ENCODE assay signal across 20 cellular contexts in the genomic region with DNA sequence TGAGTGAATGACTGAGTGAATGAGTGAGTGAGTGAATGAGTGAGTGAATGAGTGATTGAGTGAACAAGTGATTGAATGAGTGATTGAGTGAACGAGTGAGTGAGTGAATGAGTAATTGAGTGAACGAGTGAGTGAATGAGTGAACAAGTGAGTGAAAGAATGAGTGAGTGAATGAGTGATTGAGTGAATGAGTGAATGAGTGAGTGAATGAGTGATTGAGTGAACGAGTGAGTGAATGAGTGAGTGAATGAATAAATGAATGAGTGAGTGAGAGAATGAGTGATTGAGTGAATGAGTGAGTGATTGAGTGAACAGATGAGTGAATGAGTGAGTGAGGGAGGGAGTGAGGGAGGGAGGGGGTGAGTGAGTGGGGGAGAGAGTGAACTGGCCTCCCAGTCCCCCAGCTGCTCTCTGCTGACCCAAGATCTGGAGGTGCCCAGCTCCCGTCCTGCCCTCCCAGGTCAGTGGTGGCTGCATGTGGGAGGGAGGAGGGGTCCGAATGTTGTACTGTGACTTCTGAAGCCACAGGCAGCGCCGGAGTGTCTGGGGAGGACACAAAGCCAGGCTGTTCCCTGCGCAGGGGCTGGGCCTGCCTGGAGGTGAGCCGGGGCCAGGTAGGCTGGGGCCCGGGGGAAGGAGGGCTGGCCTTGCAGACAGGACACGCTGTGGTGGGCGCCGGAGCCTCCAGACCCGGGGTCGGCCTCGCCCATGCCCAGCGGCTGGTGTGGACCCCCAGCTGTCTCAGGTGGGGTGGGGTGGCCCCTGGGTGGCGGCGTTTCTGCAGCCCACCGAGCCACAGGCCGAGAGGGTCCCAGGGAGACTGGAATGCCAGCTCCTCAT. TPM values are rescaled to one million over a fixed set of nuclear protein-coding genes. Genes with fewer than 3 reads are reported as not detected.
DNase-seq lines count a peak whose midpoint lies in the region; ATAC-seq, FAIRE-seq and TF ChIP-seq lines count a peak whose summit lies in the region.
"Had no signal": no experiment of that assay in that cellular context is flagged by ENCODE, and none has a peak within 500 bp of the region (broad histone marks: within the 10 kb centered on the region; RNA-seq: fewer than 3 reads in every experiment).

No MANE protein-coding gene starts in this region.

- no TSS peak for BruUV-seq in Calu3 (replicated peaks; lab: Mats Ljungman, UMichigan)

- no peak overlapping the region for H3K18ac ChIP-seq in H1 (ENCODE audit: extremely low read depth, low read length)

- no peak overlapping the region for H3K4me3 ChIP-seq in H1 (ENCODE audit: extremely low read depth in 1 of 4, insufficient read depth in 2 of 4, low read depth in 3 of 4, low read length in 4 of 4)
- H3K4me3 ChIP-seq in stomach, result no peak overlapping the region
- H3K4me3 ChIP-seq: lung, SJSA1, thoracic aorta had no signal

- H3K4ac ChIP-seq in H1 (replicated peaks; ENCODE audit: insufficient read length, low read depth, low read length), result no peak overlapping the region

- TF ChIP-seq EP300 in H1 (IDR thresholded peaks at IDR 0.05; ENCODE audit: borderline replicate concordance in 1 of 2, low read depth in 2 of 2, low read length in 2 of 2), result no peak
- TF ChIP-seq EP300 in stomach (IDR thresholded peaks at IDR 0.05), result no peak

- no peak overlapping the region for H3K23ac ChIP-seq in H1 (ENCODE audit: insufficient read length)

- H2AK5ac ChIP-seq in H1 (ENCODE audit: low read depth, low read length), result peak overlapping the region; percentile 53; the same call in 1 of the 2 replicates

- no peak for FAIRE-seq in H1 (lab: Jason Lieb, UNC)
- FAIRE-seq: frontal cortex had no signal

- no peak overlapping the region for H2AFZ ChIP-seq in H1 (ENCODE audit: low read length)

- H3K4me2 ChIP-seq in H1 (ENCODE audit: insufficient read depth in 1 of 2, low read depth in 2 of 2, low read length in 2 of 2), result no peak overlapping the region

- H2BK15ac ChIP-seq in H1 (ENCODE audit: low read length), result peak overlapping the region; percentile 29; the same call in 1 of the 2 replicates

- peaks cover 3% of the 10 kb centered on the region for H3K9me3 Mint-ChIP-seq in activated naive CD8-positive, alpha-beta T cell treated with anti-CD3 and anti-CD28 coated beads, Interleukin-2, amount 10 ng/mL, durations not matched to agents 7 days and 5 days
- no peaks in the 10 kb centered on the region for H3K9me3 Mint-ChIP-seq in activated naive CD8-positive, alpha-beta T cell treated with anti-CD3 and anti-CD28 coated beads, Interleukin-2, amount 50 U/mL, for 24 hours
- H3K9me3 Mint-ChIP-seq in Calu3 (ENCODE audit: low read depth, unreplicated experiment), result no peaks in the 10 kb centered on the region
- H3K9me3 Mint-ChIP-seq: CD4-positive, alpha-beta T cell had no signal

- POLR2A ChIA-PET in activated naive CD8-positive, alpha-beta T cell treated with anti-CD3 and anti-CD28 coated beads, Interleukin-2, amount 10 ng/mL, durations not matched to agents 7 days and 5 days (lab: Charles Lee), result no interaction called here
- POLR2A ChIA-PET in H1 (lab: Charles Lee; ENCODE audit: partially characterized antibody), result interaction anchor here (0.9 to 1.3 kb wide), 2 partner anchors 11 to 13 kb away, joined by 3 to 4 read pairs; no protein-coding TSS in a partner anchor

- H3K27me3 Mint-ChIP-seq in activated naive CD8-positive, alpha-beta T cell treated with anti-CD3 and anti-CD28 coated beads, Interleukin-2, amount 10 ng/mL, durations not matched to agents 7 days and 5 days, result no peaks in the 10 kb centered on the region
- no peaks in the 10 kb centered on the region for H3K27me3 Mint-ChIP-seq in activated naive CD8-positive, alpha-beta T cell treated with anti-CD3 and anti-CD28 coated beads, Interleukin-2, amount 50 U/mL, for 24 hours
- no peaks in the 10 kb centered on the region for H3K27me3 Mint-ChIP-seq in Calu3 (ENCODE audit: unreplicated experiment)
- H3K27me3 Mint-ChIP-seq: CD4-positive, alpha-beta T cell had no signal

- H3K4me1 ChIP-seq in H1 (replicated peaks in 1 of 4; ENCODE audit: control insufficient read depth in 3 of 4, insufficient read depth in 4 of 4, low read length in 3 of 4) (peaks cover 0 to 14% (median 10%) of the 10 kb centered on the region in 4 experiments; a peak in 5 of 7 replicates), stomach (peaks cover 14 to 54% (median 43%) of the 10 kb centered on the region in 4 donors)
- H3K4me1 ChIP-seq: SJSA1 had no signal

- no peak overlapping the region; the same call in 1 of the 2 replicates for H4K8ac ChIP-seq in H1 (ENCODE audit: extremely low read depth, insufficient read depth, low read length)

- no peak overlapping the region for H3K27ac ChIP-seq in H1 (ENCODE audit: low read depth, low read length)
- H3K27ac ChIP-seq in stomach, result peak overlapping the region; percentile 25 to 84 (median 64)
- H3K27ac ChIP-seq: SJSA1, thoracic aorta had no signal

- no peak overlapping the region for H3K14ac ChIP-seq in H1 (ENCODE audit: insufficient read length)

- no peak for DNase-seq in activated naive CD8-positive, alpha-beta T cell treated with anti-CD3 and anti-CD28 coated beads, Interleukin-2, amount 10 ng/mL, durations not matched to agents 7 days and 5 days
- DNase-seq in activated naive CD8-positive, alpha-beta T cell treated with anti-CD3 and anti-CD28 coated beads, Interleukin-2, amount 50 U/mL, for 24 hours, result no peak
- peak; percentile 21 to 39 for DNase-seq in NCI-H1930 (lab: John Stamatoyannopoulos, UW)
- no peak for DNase-seq in H1 (ENCODE audit: low read depth in 1 of 2, low spot score in 2 of 2)
- DNase-seq in stomach, result no peak
- no peak for DNase-seq in occipital lobe (lab: John Stamatoyannopoulos, UW)
- no peak for DNase-seq in Calu3
- no peak for DNase-seq in GF-D8 (lab: John Stamatoyannopoulos, UW)
- DNase-seq: CD4-positive, alpha-beta T cell; central memory CD4-positive, alpha-beta T cell; DMS79 treated with DMSO at 0.1 percent for 48 hours; IMR-90; islet precursor cell; NCI-H1436 treated with DMSO at 0.1 percent for 48 hours; NCI-H2227 treated with DMSO at 0.1 percent for 48 hours; T-helper 2 cell had no signal

- no peak overlapping the region for H3K4me3 Mint-ChIP-seq in activated naive CD8-positive, alpha-beta T cell treated with anti-CD3 and anti-CD28 coated beads, Interleukin-2, amount 10 ng/mL, durations not matched to agents 7 days and 5 days
- no peak overlapping the region for H3K4me3 Mint-ChIP-seq in activated naive CD8-positive, alpha-beta T cell treated with anti-CD3 and anti-CD28 coated beads, Interleukin-2, amount 50 U/mL, for 24 hours
- H3K4me3 Mint-ChIP-seq in Calu3 (ENCODE audit: low read depth, unreplicated experiment), result no peak overlapping the region
- H3K4me3 Mint-ChIP-seq: CD4-positive, alpha-beta T cell had no signal

- H3K36me3 ChIP-seq in H1 (ENCODE audit: control insufficient read depth in 2 of 4, insufficient read depth in 4 of 4, low read length in 3 of 4) (no peaks in the 10 kb centered on the region), stomach (no peaks in the 10 kb centered on the region)
- H3K36me3 ChIP-seq: SJSA1, thoracic aorta had no signal

- TF ChIP-seq RAD21 in H1 (IDR thresholded peaks at IDR 0.05 in 1 of 2, conservative IDR thresholded peaks at IDR 0.05 in 1 of 2; ENCODE audit: low read depth in 2 of 2, low read length in 2 of 2), result no peak

- no peak overlapping the region for H4K5ac ChIP-seq in H1 (ENCODE audit: insufficient read length, low read depth, low read length)

- no peaks in the 10 kb centered on the region for H3K79me2 ChIP-seq in H1 (ENCODE audit: control insufficient read depth in 1 of 2, insufficient read depth in 2 of 2, low read length in 2 of 2)

- H2BK12ac ChIP-seq in H1 (ENCODE audit: low read depth, low read length), result peak overlapping the region; percentile 63; the same call in 1 of the 2 replicates

- 79 to 100% methylated on average over 3 to 10 of the region's 21 CpGs for WGBS in H1 (ENCODE audit: extremely low coverage in 1 of 2, insufficient coverage in 1 of 2, insufficient read length in 1 of 2, insufficient replicate concordance in 2 of 2, low coverage in 1 of 2, low lambda C conversion rate in 2 of 2, missing lambda C conversion rate in 1 of 2), 2 experiments
- 55 to 68% (median 60%) methylated on average over 15 to 21 of the region's 21 CpGs for WGBS in stomach, 5 donors

- no peak overlapping the region for H3K9ac ChIP-seq in H1 (replicated peaks in 1 of 4; ENCODE audit: extremely low read depth in 1 of 4, low read depth in 3 of 4, low read length in 3 of 4)

- peak; percentile 9 for ATAC-seq in activated naive CD8-positive, alpha-beta T cell treated with anti-CD3 and anti-CD28 coated beads, Interleukin-2, amount 10 ng/mL, durations not matched to agents 7 days and 5 days (ENCODE audit: low read depth)
- no peak for ATAC-seq in activated naive CD8-positive, alpha-beta T cell treated with anti-CD3 and anti-CD28 coated beads, Interleukin-2, amount 50 U/mL, for 24 hours

- peaks cover 3% of the 10 kb centered on the region for H3K4me1 Mint-ChIP-seq in activated naive CD8-positive, alpha-beta T cell treated with anti-CD3 and anti-CD28 coated beads, Interleukin-2, amount 10 ng/mL, durations not matched to agents 7 days and 5 days
- H3K4me1 Mint-ChIP-seq in activated naive CD8-positive, alpha-beta T cell treated with anti-CD3 and anti-CD28 coated beads, Interleukin-2, amount 50 U/mL, for 24 hours, result peaks cover 12% of the 10 kb centered on the region
- peaks cover 8% of the 10 kb centered on the region for H3K4me1 Mint-ChIP-seq in Calu3 (ENCODE audit: low read depth, unreplicated experiment)

- H4K91ac ChIP-seq in H1 (replicated peaks; ENCODE audit: insufficient read length, low read length), result peak overlapping the region; percentile 54

- TF ChIP-seq POLR2A in H1 (IDR thresholded peaks at IDR 0.05; ENCODE audit: control extremely low read depth in 1 of 2, low read depth in 2 of 2, low read length in 2 of 2) (no peak), stomach (IDR thresholded peaks at IDR 0.05) (no peak)

- intact Hi-C loops in stomach (cut with DNase I; ENCODE audit: low total_unique reads) (no loop called here), Calu3 (cut with micrococcal nuclease; ENCODE audit: unreplicated experiment) (no loop called here)

- H3K23me2 ChIP-seq in H1 (ENCODE audit: low read depth, low read length), result peaks cover 3% of the 10 kb centered on the region; the same call in 1 of the 2 replicates

- H3K36me3 Mint-ChIP-seq in activated naive CD8-positive, alpha-beta T cell treated with anti-CD3 and anti-CD28 coated beads, Interleukin-2, amount 10 ng/mL, durations not matched to agents 7 days and 5 days, result peaks cover 3% of the 10 kb centered on the region
- no peaks in the 10 kb centered on the region for H3K36me3 Mint-ChIP-seq in activated naive CD8-positive, alpha-beta T cell treated with anti-CD3 and anti-CD28 coated beads, Interleukin-2, amount 50 U/mL, for 24 hours (ENCODE audit: low read depth)
- peaks cover 15% of the 10 kb centered on the region for H3K36me3 Mint-ChIP-seq in Calu3 (ENCODE audit: insufficient read depth, unreplicated experiment)

- no peak overlapping the region for H2BK120ac ChIP-seq in H1 (replicated peaks; ENCODE audit: low read depth, low read length)

- no peak overlapping the region for H3K56ac ChIP-seq in H1 (replicated peaks; ENCODE audit: insufficient read length, low read depth, low read length)

- H3K27me3 ChIP-seq in H1 (replicated peaks in 1 of 4; ENCODE audit: control insufficient read depth in 3 of 4, extremely low read depth in 1 of 4, insufficient read depth in 3 of 4, low read length in 3 of 4) (no peaks in the 10 kb centered on the region; a peak in 1 of 7 replicates), stomach (no peaks in the 10 kb centered on the region)
- H3K27me3 ChIP-seq: SJSA1 had no signal

- H4K20me1 ChIP-seq in H1 (replicated peaks in 1 of 2; ENCODE audit: control insufficient read depth in 1 of 2, insufficient read depth in 2 of 2, low read length in 2 of 2), result peaks cover 0 to 2% of the 10 kb centered on the region in 2 experiments

- H2BK5ac ChIP-seq in H1 (ENCODE audit: low read depth, low read length), result peak overlapping the region; percentile 8; the same call in 1 of the 2 replicates

- no peak for TF ChIP-seq CTCF in H1 (IDR thresholded peaks at IDR 0.05; ENCODE audit: control extremely low read depth in 1 of 3, insufficient read depth in 1 of 3, low read depth in 1 of 3, low read length in 3 of 3)
- TF ChIP-seq CTCF in stomach (IDR thresholded peaks at IDR 0.05), result no peak
- TF ChIP-seq CTCF in Calu3 (IDR thresholded peaks at IDR 0.05; ENCODE audit: unreplicated experiment), result no peak

- CTCF ChIA-PET in H1 (lab: Charles Lee; ENCODE audit: partially characterized antibody), result interaction anchor here (0.9 kb wide), 2 partner anchors 12 to 51 kb away, joined by 3 to 5 read pairs; no protein-coding TSS in a partner anchor
- CTCF ChIA-PET in Calu3 (lab: Charles Lee), result no interaction called here

- H3K79me1 ChIP-seq in H1 (ENCODE audit: low read depth, low read length), result no peaks in the 10 kb centered on the region

- peak overlapping the region; percentile 72; the same call in 1 of the 2 replicates for H2BK20ac ChIP-seq in H1 (ENCODE audit: low read length)

- H3K27ac Mint-ChIP-seq in activated naive CD8-positive, alpha-beta T cell treated with anti-CD3 and anti-CD28 coated beads, Interleukin-2, amount 10 ng/mL, durations not matched to agents 7 days and 5 days, result no peak overlapping the region
- H3K27ac Mint-ChIP-seq in activated naive CD8-positive, alpha-beta T cell treated with anti-CD3 and anti-CD28 coated beads, Interleukin-2, amount 50 U/mL, for 24 hours, result no peak overlapping the region
- H3K27ac Mint-ChIP-seq in Calu3 (ENCODE audit: unreplicated experiment), result no peak overlapping the region
- H3K27ac Mint-ChIP-seq: CD4-positive, alpha-beta T cell had no signal

- no peaks in the 10 kb centered on the region for H3K9me3 ChIP-seq in H1 (ENCODE audit: insufficient read depth in 2 of 2, low read depth in 1 of 2, low read length in 1 of 2)
- no peaks in the 10 kb centered on the region for H3K9me3 ChIP-seq in stomach
- H3K9me3 ChIP-seq: SJSA1, thoracic aorta had no signal

RNA-seq across cellular contexts. Expression of a gene that starts 17.8 kb away (rescaled TPM):
- 10 to 100 TPM; 44.3 to 48.5 TPM for total RNA-seq in activated naive CD8-positive, alpha-beta T cell treated with anti-CD3 and anti-CD28 coated beads, Interleukin-2, amount 10 ng/mL, durations not matched to agents 7 days and 5 days
- total RNA-seq in H1 (2021; fragmentation: NEBNext Ultra II Directional; extraction: Animal tissue kit (Norgen Biotek cat#: 25700)), result 30.0 and 31.2 TPM in 2 replicates
- polyA plus RNA-seq in H1 (2011; rRNA removed), result 22.6 and 40.2 TPM in 2 replicates
- polyA plus RNA-seq in H1 (2011; cell fraction: cytosol; rRNA removed), result 20.5 TPM
- polyA plus RNA-seq in H1 (2011; cell fraction: nucleus; rRNA removed), result 43.4 TPM
- 16.0 to 28.8 TPM (median 24.5 TPM) in 4 replicates for polyA plus RNA-seq in H1 (2012, experiment 1 of 2)
- 23.8 TPM for polyA plus RNA-seq in H1 (2012, experiment 2 of 2)
- 20.9 TPM for polyA plus RNA-seq in H1 (2013, experiment 1 of 2)
- polyA plus RNA-seq in H1 (2013, experiment 2 of 2), result 21.1 TPM
- 3.8 and 3.9 TPM in 2 replicates for polyA minus RNA-seq in H1 (2011; rRNA and poly(A)+ RNA removed)
- polyA minus RNA-seq in H1 (2011; cell fraction: cytosol; rRNA and poly(A)+ RNA removed), result 17.7 TPM
- 20.5 TPM for polyA minus RNA-seq in H1 (2011; cell fraction: nucleus; rRNA and poly(A)+ RNA removed)
- 100 to 1,000 TPM in 3 of 5 donors, 10 to 100 TPM in 2; 51.9 to 802 (median 298) TPM for total RNA-seq in stomach
- 10 to 100 TPM; 75.6 to 87.6 (median 81.6) TPM for polyA plus RNA-seq in stomach
- 13.1 TPM for total RNA-seq in occipital lobe
- 86.3 and 97.3 TPM in 2 replicates for total RNA-seq in Calu3 (2022)

RNA-seq across cellular contexts. Expression of a gene that starts 24.4 kb away (rescaled TPM):
- 10 to 100 TPM; 40.3 to 41.0 TPM for total RNA-seq in activated naive CD8-positive, alpha-beta T cell treated with anti-CD3 and anti-CD28 coated beads, Interleukin-2, amount 10 ng/mL, durations not matched to agents 7 days and 5 days
- total RNA-seq in H1 (2021; fragmentation: NEBNext Ultra II Directional; extraction: Animal tissue kit (Norgen Biotek cat#: 25700)), result 36.6 and 39.4 TPM in 2 replicates
- 24.5 and 34.3 TPM in 2 replicates for polyA plus RNA-seq in H1 (2011; rRNA removed)
- polyA plus RNA-seq in H1 (2011; cell fraction: cytosol; rRNA removed), result 35.6 TPM
- 52.5 TPM for polyA plus RNA-seq in H1 (2011; cell fraction: nucleus; rRNA removed)
- polyA plus RNA-seq in H1 (2012, experiment 1 of 2), result 19.3 to 35.8 TPM (median 34.6 TPM) in 4 replicates
- polyA plus RNA-seq in H1 (2012, experiment 2 of 2), result 23.7 TPM
- 24.9 TPM for polyA plus RNA-seq in H1 (2013, experiment 1 of 2)
- polyA plus RNA-seq in H1 (2013, experiment 2 of 2), result 26.3 TPM
- polyA minus RNA-seq in H1 (2011; rRNA and poly(A)+ RNA removed), result 6.1 and 8.2 TPM in 2 replicates
- 8.7 TPM for polyA minus RNA-seq in H1 (2011; cell fraction: cytosol; rRNA and poly(A)+ RNA removed)
- 8.0 TPM for polyA minus RNA-seq in H1 (2011; cell fraction: nucleus; rRNA and poly(A)+ RNA removed)
- total RNA-seq in stomach, result 10 to 100 TPM; 35.4 to 83.0 (median 81.1) TPM
- 10 to 100 TPM; 19.4 to 30.4 (median 29.0) TPM for polyA plus RNA-seq in stomach
- total RNA-seq in occipital lobe, result 17.5 TPM
- 57.8 and 64.6 TPM in 2 replicates for total RNA-seq in Calu3 (2022)

RNA-seq across cellular contexts. Expression of a gene that starts 24.5 kb away (rescaled TPM):
- 10 to 100 TPM; 18.0 to 20.2 TPM for total RNA-seq in activated naive CD8-positive, alpha-beta T cell treated with anti-CD3 and anti-CD28 coated beads, Interleukin-2, amount 10 ng/mL, durations not matched to agents 7 days and 5 days
- 22.5 and 25.0 TPM in 2 replicates for total RNA-seq in H1 (2021; fragmentation: NEBNext Ultra II Directional; extraction: Animal tissue kit (Norgen Biotek cat#: 25700))
- polyA plus RNA-seq in H1 (2011; rRNA removed), result 13.4 and 24.1 TPM in 2 replicates
- 16.1 TPM for polyA plus RNA-seq in H1 (2011; cell fraction: cytosol; rRNA removed)
- 28.5 TPM for polyA plus RNA-seq in H1 (2011; cell fraction: nucleus; rRNA removed)
- polyA plus RNA-seq in H1 (2012, experiment 1 of 2), result 14.6 to 25.7 TPM (median 22.3 TPM) in 4 replicates
- polyA plus RNA-seq in H1 (2012, experiment 2 of 2), result 19.9 TPM
- 23.8 TPM for polyA plus RNA-seq in H1 (2013, experiment 1 of 2)
- polyA plus RNA-seq in H1 (2013, experiment 2 of 2), result 25.7 TPM
- 20.3 and 23.2 TPM in 2 replicates for polyA minus RNA-seq in H1 (2011; rRNA and poly(A)+ RNA removed)
- 11.2 TPM for polyA minus RNA-seq in H1 (2011; cell fraction: cytosol; rRNA and poly(A)+ RNA removed)
- polyA minus RNA-seq in H1 (2011; cell fraction: nucleus; rRNA and poly(A)+ RNA removed), result 7.9 TPM
- 10 to 100 TPM in 2 of 5 donors, 1 to 10 TPM in 3; 2.3 to 30.7 (median 9.4) TPM for total RNA-seq in stomach
- polyA plus RNA-seq in stomach, result 1 to 10 TPM; 3.8 to 9.2 (median 8.8) TPM
- 11.7 TPM for total RNA-seq in occipital lobe
- total RNA-seq in Calu3 (2022), result 25.4 and 27.0 TPM in 2 replicates

Comparison
In these comparisons a context has a peak if more than half of its experiments do, and no peak if none do; other contexts are left out.
1. DNase-seq: peak in NCI-H1930 (2 of 2); none in activated naive CD8-positive, alpha-beta T cell treated with anti-CD3 and anti-CD28 coated beads, Interleukin-2, amount 10 ng/mL, durations not matched to agents 7 days and 5 days (single experiment), activated naive CD8-positive, alpha-beta T cell treated with anti-CD3 and anti-CD28 coated beads, Interleukin-2, amount 50 U/mL, for 24 hours (single experiment), H1 (0 of 2), stomach (single experiment), occipital lobe (single experiment), Calu3 (single experiment) and GF-D8 (single experiment).